ENCODE assay signal across 16 cellular contexts in the genomic region with DNA sequence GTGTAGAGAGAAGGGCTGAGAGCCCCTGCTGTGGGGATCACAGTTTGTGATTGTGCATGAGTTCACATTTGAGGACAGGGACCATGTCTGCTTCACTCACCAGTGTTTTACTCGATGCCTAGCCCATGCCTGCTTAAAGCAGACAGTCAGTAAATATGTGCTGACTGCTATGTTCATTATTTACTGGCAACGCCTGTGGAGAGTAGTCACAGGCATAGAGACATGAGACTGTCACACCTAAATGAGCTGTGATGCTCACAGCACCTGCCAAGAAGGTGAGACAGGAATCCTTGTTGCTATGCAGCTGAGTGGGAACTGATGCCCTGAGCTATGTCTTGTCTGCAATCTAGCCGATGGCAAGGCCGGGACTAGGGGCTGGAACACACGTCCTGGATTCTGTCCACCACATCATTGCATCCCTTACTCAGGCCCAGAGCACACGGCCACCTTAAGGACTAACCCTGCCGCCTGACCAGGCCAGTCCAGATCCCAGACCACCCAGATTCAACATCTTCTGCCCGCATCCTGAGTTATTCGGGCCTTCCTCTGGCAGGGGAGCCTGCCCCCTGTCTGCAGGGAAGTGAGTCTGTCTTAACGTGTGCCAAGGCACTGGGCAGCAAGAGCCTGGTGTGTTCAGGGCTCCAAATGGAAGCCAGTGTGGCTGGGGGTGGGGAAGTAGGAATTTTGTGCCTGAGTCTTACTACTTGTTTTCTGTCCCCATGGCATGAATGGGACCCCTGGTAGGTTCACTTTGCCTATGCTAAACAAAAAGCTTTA. TPM values are rescaled to one million over a fixed set of nuclear protein-coding genes. Genes with fewer than 3 reads are reported as not detected.
A peak's percentile ranks its signal among the peaks of the same experiment; 100 is the strongest.
DNase-seq lines count a peak whose midpoint lies in the region; ATAC-seq, FAIRE-seq and TF ChIP-seq lines count a peak whose summit lies in the region.
"Had no signal": no experiment of that assay in that cellular context is flagged by ENCODE, and none has a peak within 500 bp of the region (broad histone marks: within the 10 kb centered on the region; RNA-seq: fewer than 3 reads in every experiment).

No MANE protein-coding gene starts in this region.

- ATAC-seq in natural killer cell: no peak

- peaks cover 20% of the 10 kb centered on the region for H3K4me1 Mint-ChIP-seq in endodermal cell
- peaks cover 24% of the 10 kb centered on the region for H3K4me1 Mint-ChIP-seq in neural crest cell
- H3K4me1 Mint-ChIP-seq in natural killer cell: no peaks in the 10 kb centered on the region
- H3K4me1 Mint-ChIP-seq: activated CD4-positive, alpha-beta memory T cell treated with anti-CD3 and anti-CD28 coated beads, Interleukin-2, amount 10 ng/mL, durations not matched to agents 7 days and 5 days had no signal

- H3K9ac ChIP-seq in endodermal cell (ENCODE audit: extremely low read depth, low read length, poor library complexity, severe bottlenecking): no peak overlapping the region

- no peaks in the 10 kb centered on the region for H3K9me3 Mint-ChIP-seq in endodermal cell
- no peaks in the 10 kb centered on the region for H3K9me3 Mint-ChIP-seq in neural crest cell
- no peaks in the 10 kb centered on the region for H3K9me3 Mint-ChIP-seq in natural killer cell
- H3K9me3 Mint-ChIP-seq: activated CD4-positive, alpha-beta memory T cell treated with anti-CD3 and anti-CD28 coated beads, Interleukin-2, amount 10 ng/mL, durations not matched to agents 7 days and 5 days; dendritic cell treated with granulocyte-macrophage colony-stimulating factor and Interleukin-4, amounts not matched to agents 40 ng/mL and 50 ng/mL, for 4 days had no signal

- no peaks in the 10 kb centered on the region for H3K4me1 ChIP-seq in endodermal cell (ENCODE audit: control insufficient read depth, insufficient read depth, low read length)

- no peak for FAIRE-seq in D721Med (lab: Jason Lieb, UNC)

- H3K36me3 Mint-ChIP-seq in endodermal cell (ENCODE audit: low read depth) (no peaks in the 10 kb centered on the region), neural crest cell (ENCODE audit: low read depth) (no peaks in the 10 kb centered on the region), natural killer cell (no peaks in the 10 kb centered on the region)

- WGBS in endodermal cell (ENCODE audit: insufficient coverage in 1 of 2, insufficient read length in 1 of 2), 2 experiments: 74 to 89% methylated on average over 4 to 10 of the region's 10 CpGs

- peak; percentile 29 for TF ChIP-seq CTCF in D721Med (IDR thresholded peaks at IDR 0.05; ENCODE audit: insufficient read depth, missing control alignments)
- 0 out of 2 replicates have a peak, but pooled peaks have one; percentile 4 for TF ChIP-seq CTCF in LNCaP clone FGC (IDR thresholded peaks at IDR 0.05; ENCODE audit: control insufficient read depth, extremely low read depth, insufficient read depth)
- peak; percentile 75 for TF ChIP-seq CTCF in endodermal cell (conservative IDR thresholded peaks at IDR 0.05)
- TF ChIP-seq CTCF in neural crest cell (conservative IDR thresholded peaks at IDR 0.05): peak; percentile 18
- TF ChIP-seq CTCF in RWPE1 (conservative IDR thresholded peaks at IDR 0.05; ENCODE audit: low read depth): no peak
- TF ChIP-seq CTCF in natural killer cell (IDR thresholded peaks at IDR 0.05): no peak

- peak overlapping the region; percentile 46 for H3K27ac Mint-ChIP-seq in endodermal cell
- no peak overlapping the region for H3K27ac Mint-ChIP-seq in neural crest cell (ENCODE audit: unreplicated experiment)
- H3K27ac Mint-ChIP-seq in natural killer cell: no peak overlapping the region
- H3K27ac Mint-ChIP-seq: activated CD4-positive, alpha-beta memory T cell treated with anti-CD3 and anti-CD28 coated beads, Interleukin-2, amount 10 ng/mL, durations not matched to agents 7 days and 5 days; dendritic cell treated with granulocyte-macrophage colony-stimulating factor and Interleukin-4, amounts not matched to agents 40 ng/mL and 50 ng/mL, for 4 days had no signal

- no peaks in the 10 kb centered on the region for H3K36me3 ChIP-seq in endodermal cell (ENCODE audit: control insufficient read depth, insufficient read depth, low read length)

- CTCF ChIA-PET in RWPE1 (lab: Yijun Ruan, JAX): interaction anchor here (0.6 kb wide), 1 partner anchor 15 kb away, joined by 3 read pairs; no protein-coding TSS in a partner anchor

- H3K27me3 ChIP-seq in endodermal cell (ENCODE audit: control insufficient read depth, insufficient read depth, low read length, poor library complexity, severe bottlenecking): no peaks in the 10 kb centered on the region

- POLR2A ChIA-PET in RWPE1 (lab: Yijun Ruan, JAX; ENCODE audit: low non-redundant PET): no interaction called here

- no peaks in the 10 kb centered on the region for H3K9me3 ChIP-seq in endodermal cell (ENCODE audit: control insufficient read depth, low read length)

- H3K4me3 Mint-ChIP-seq in endodermal cell (no peak overlapping the region), neural crest cell (no peak overlapping the region), natural killer cell (no peak overlapping the region)
- H3K4me3 Mint-ChIP-seq: activated CD4-positive, alpha-beta memory T cell treated with anti-CD3 and anti-CD28 coated beads, Interleukin-2, amount 10 ng/mL, durations not matched to agents 7 days and 5 days; dendritic cell treated with granulocyte-macrophage colony-stimulating factor and Interleukin-4, amounts not matched to agents 40 ng/mL and 50 ng/mL, for 4 days had no signal

- no peak overlapping the region for H3K4me3 ChIP-seq in LNCaP clone FGC (ENCODE audit: low read depth, low read length)
- H3K4me3 ChIP-seq in endodermal cell (ENCODE audit: low read length): no peak overlapping the region

- DNase-seq in D721Med (ENCODE audit: insufficient read length, low spot score): no peak
- DNase-seq in LNCaP clone FGC (ENCODE audit: low read depth): no peak
- DNase-seq in endodermal cell: peak; percentile 72
- DNase-seq in neural crest cell (ENCODE audit: low read depth, low spot score): no peak
- no peak for DNase-seq in activated gamma-delta T cell (lab: John Stamatoyannopoulos, UW)
- DNase-seq in mucosa of gallbladder (ENCODE audit: low spot score): no peak
- DNase-seq in RWPE1 (ENCODE audit: low spot score): no peak
- DNase-seq in natural killer cell: no peak
- DNase-seq: activated CD4-positive, alpha-beta memory T cell treated with anti-CD3 and anti-CD28 coated beads, Interleukin-2, amount 10 ng/mL, durations not matched to agents 7 days and 5 days; activated naive CD4-positive, alpha-beta T cell treated with anti-CD3 and anti-CD28 coated beads, Interleukin-2, amount 50 U/mL, for 16 hours; hypothalamus; NCI-H1105; NCI-H748 treated with DMSO at 0.1 percent for 48 hours had no signal

- no peaks in the 10 kb centered on the region for H3K27me3 Mint-ChIP-seq in endodermal cell (ENCODE audit: insufficient read depth)
- no peaks in the 10 kb centered on the region for H3K27me3 Mint-ChIP-seq in neural crest cell (ENCODE audit: low read depth)
- H3K27me3 Mint-ChIP-seq in natural killer cell (ENCODE audit: low read depth in 2 of 2): peaks cover 2% of the 10 kb centered on the region in 2 donors
- H3K27me3 Mint-ChIP-seq: dendritic cell treated with granulocyte-macrophage colony-stimulating factor and Interleukin-4, amounts not matched to agents 40 ng/mL and 50 ng/mL, for 4 days had no signal

- intact Hi-C loops in natural killer cell (cut with micrococcal nuclease): no loop called here

- H3K27ac ChIP-seq in endodermal cell (ENCODE audit: low read depth, low read length) (no peak overlapping the region), RWPE1 (no peak overlapping the region)
- H3K27ac ChIP-seq: HL-60 had no signal

RNA-seq across cellular contexts. Expression of gene FGD5, which starts 44.8 kb away (rescaled TPM):
- total RNA-seq in endodermal cell: 10 to 100 TPM; 15.3 to 17.0 TPM
- polyA plus RNA-seq in endodermal cell (2013, experiment 1 of 2): 3.0 TPM
- polyA plus RNA-seq in endodermal cell (2013, experiment 2 of 2): 2.2 TPM
- total RNA-seq in neural crest cell: 0.27 and 0.61 TPM in 2 replicates
- 62.5 TPM for total RNA-seq in mucosa of gallbladder
- total RNA-seq in natural killer cell: not detected
- total RNA-seq: T-helper 1 cell treated with Interleukin-12 subunit alpha and Interleukin-12 subunit beta and Interleukin-4 antibody, amounts not matched to agents 30 ng/mL and 1 ng/mL, for 36 hours had no signal

Comparison
In these comparisons a context has a peak if more than half of its experiments do, and no peak if none do; other contexts are left out.
1. CTCF ChIP-seq: peak in D721Med (single experiment), LNCaP clone FGC (single experiment), endodermal cell (single experiment) and neural crest cell (single experiment); none in RWPE1 (single experiment) and natural killer cell (single experiment).
2. RNA of gene FGD5, which starts 44.8 kb away (total RNA-seq): 62.5 TPM in mucosa of gallbladder (single experiment) and 15.3 to 17.0 TPM in endodermal cell; 0.27 to 0.61 TPM in neural crest cell and not detected in natural killer cell; every median in the first group is over 10 times any median in the second.